In the genomic region with DNA sequence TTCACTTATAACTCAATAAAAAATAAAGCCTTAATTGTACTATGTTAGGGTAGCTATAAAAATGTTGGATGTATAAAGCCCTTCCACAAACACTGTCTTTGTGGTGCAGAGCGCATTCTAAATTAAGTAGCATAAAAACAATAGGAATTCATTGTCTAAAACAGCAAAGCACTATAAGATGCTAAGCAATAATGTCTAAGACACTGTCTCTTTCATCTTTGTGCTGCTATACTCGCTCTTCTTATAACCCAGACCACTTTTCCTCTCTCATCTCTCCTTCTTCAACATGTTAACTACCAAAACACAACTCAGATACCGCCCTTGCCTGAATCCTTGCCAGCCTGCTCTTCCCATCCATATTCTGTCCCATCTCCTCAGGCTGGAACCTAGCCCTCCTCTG, we compare ENCODE assay signal across 9 cellular contexts.
"Had no signal": no experiment of that assay in that cellular context is flagged by ENCODE, and none has a peak within 500 bp of the region (broad histone marks: within the 10 kb centered on the region; RNA-seq: fewer than 3 reads in every experiment).

No MANE protein-coding gene starts in this region.

- H3K27ac Mint-ChIP-seq: HFFc6 had no signal

- H3K4me3 ChIP-seq: GM23248, HAP-1, K562 had no signal

- H3K27ac ChIP-seq: GM23248, HL-60 had no signal

- H3K36me3 ChIP-seq: HAP-1 had no signal

- H3K9me3 ChIP-seq: HAP-1 had no signal

- DNase-seq: GM23248, GOT3, H7, HFFc6, IMR-90 had no signal

- ATAC-seq: HCT116, K562 had no signal

- H3K9me3 Mint-ChIP-seq: HFFc6 had no signal

- H3K4me3 Mint-ChIP-seq: HFFc6 had no signal
